Comparison of ENCODE assay signal across 18 cellular contexts in the genomic region with DNA sequence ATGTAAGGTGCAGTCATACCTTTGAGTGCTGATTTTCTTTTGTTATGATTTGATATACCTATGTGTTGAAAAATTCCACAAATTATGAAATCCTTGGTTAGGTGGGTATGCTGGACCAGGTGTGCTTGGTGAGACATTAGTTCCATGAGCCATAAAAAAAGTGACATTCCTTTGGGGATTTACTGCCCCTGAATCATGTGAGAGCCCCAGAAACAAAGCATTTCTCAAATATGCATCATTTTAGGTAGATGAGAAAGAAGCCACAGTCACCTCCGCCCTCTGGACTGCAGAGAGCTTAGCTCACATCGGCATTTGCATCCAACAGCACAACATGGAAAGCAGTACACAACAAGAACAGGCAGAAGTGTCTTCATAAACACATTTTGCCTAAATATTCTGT. TPM values are rescaled to one million over a fixed set of nuclear protein-coding genes. Genes with fewer than 3 reads are reported as not detected.
DNase-seq lines count a peak whose midpoint lies in the region; ATAC-seq and TF ChIP-seq lines count a peak whose summit lies in the region.
"Had no signal": no experiment of that assay in that cellular context is flagged by ENCODE, and none has a peak within 500 bp of the region (broad histone marks: within the 10 kb centered on the region; RNA-seq: fewer than 3 reads in every experiment).

No MANE protein-coding gene starts in this region.

- no peaks in the 10 kb centered on the region for H3K27me3 Mint-ChIP-seq in effector memory CD8-positive, alpha-beta T cell
- H3K27me3 Mint-ChIP-seq: activated CD4-positive, alpha-beta T cell treated with anti-CD3 and anti-CD28 coated beads, Interleukin-2, amount 10 ng/mL, durations not matched to agents 7 days and 5 days had no signal

- H3K4me1 Mint-ChIP-seq in effector memory CD8-positive, alpha-beta T cell (ENCODE audit: low read depth in 2 of 2), result peaks cover 29 to 37% of the 10 kb centered on the region in 2 donors

- H3K9me3 Mint-ChIP-seq in effector memory CD8-positive, alpha-beta T cell, result no peaks in the 10 kb centered on the region
- H3K9me3 Mint-ChIP-seq: activated CD4-positive, alpha-beta T cell treated with anti-CD3 and anti-CD28 coated beads, Interleukin-2, amount 10 ng/mL, durations not matched to agents 7 days and 5 days; nephron progenitor cell had no signal

- CTCF ChIA-PET in PC-9 (lab: Charles Lee), result interaction anchor here (0.6 to 1.2 kb wide), 3 partner anchors 10 to 113 kb away, joined by 3 to 6 read pairs (median 4); no protein-coding TSS in a partner anchor

- WGBS in smooth muscle cell (ENCODE audit: low lambda C conversion rate), result 72% methylated on average over 2 of the region's 2 CpGs

- H2AFZ ChIP-seq in PC-9 (no peak overlapping the region), smooth muscle cell (ENCODE audit: low read depth) (no peak overlapping the region)

- intact Hi-C loops in PC-9 (cut with micrococcal nuclease; ENCODE audit: unreplicated experiment), result loop anchor here (1.0 to 10.0 kb wide), 4 partner anchors 15 to 451 kb away; a partner anchor contains a TSS

- no peaks in the 10 kb centered on the region for H4K20me1 ChIP-seq in PC-9 (ENCODE audit: insufficient read depth)
- H4K20me1 ChIP-seq in smooth muscle cell (ENCODE audit: low read depth), result peaks cover 99% of the 10 kb centered on the region

- H3K4me1 ChIP-seq in PC-9 (replicated peaks; ENCODE audit: insufficient read depth), result peaks cover 81% of the 10 kb centered on the region
- H3K4me1 ChIP-seq in smooth muscle cell (ENCODE audit: low read depth), result no peaks in the 10 kb centered on the region

- peaks cover 4% of the 10 kb centered on the region for H3K36me3 Mint-ChIP-seq in effector memory CD8-positive, alpha-beta T cell (ENCODE audit: insufficient read depth)

- H3K4me3 Mint-ChIP-seq in effector memory CD8-positive, alpha-beta T cell, result no peak overlapping the region
- H3K4me3 Mint-ChIP-seq: activated CD4-positive, alpha-beta T cell treated with anti-CD3 and anti-CD28 coated beads, Interleukin-2, amount 10 ng/mL, durations not matched to agents 7 days and 5 days; nephron progenitor cell had no signal

- TF ChIP-seq CTCF in PC-9 (conservative IDR thresholded peaks at IDR 0.05) (no peak), smooth muscle cell (IDR thresholded peaks at IDR 0.05; ENCODE audit: borderline replicate concordance, insufficient read depth, poor library complexity, severe bottlenecking) (no peak)

- H3K9me2 ChIP-seq in PC-9 (ENCODE audit: insufficient read depth), result no peaks in the 10 kb centered on the region

- no peak overlapping the region for H3K9ac ChIP-seq in smooth muscle cell (ENCODE audit: low read depth)

- H3K4me2 ChIP-seq in PC-9, result peak overlapping the region; percentile 80
- no peak overlapping the region for H3K4me2 ChIP-seq in smooth muscle cell

- ATAC-seq in effector memory CD8-positive, alpha-beta T cell (replicated peaks), result no peak
- ATAC-seq in GM21526 (IDR thresholded peaks at IDR 0.05; ENCODE audit: low FRiP score, unreplicated experiment), result no peak
- ATAC-seq: K562 had no signal

- H3K27ac ChIP-seq in PC-9 (peak overlapping the region; percentile 96), smooth muscle cell (ENCODE audit: low read depth) (peak overlapping the region; percentile 89)
- H3K27ac ChIP-seq: cardiac muscle cell had no signal

- no peak overlapping the region for H3K4me3 ChIP-seq in PC-9
- no peak overlapping the region for H3K4me3 ChIP-seq in smooth muscle cell
- H3K4me3 ChIP-seq: cardiac muscle cell, K562, Peyer's patch, right atrium auricular region, uterus had no signal

- peaks cover 56% of the 10 kb centered on the region for H3K79me2 ChIP-seq in PC-9 (ENCODE audit: low read depth)
- H3K79me2 ChIP-seq in smooth muscle cell (ENCODE audit: low read depth), result peaks cover 11% of the 10 kb centered on the region

- BruUV-seq in PC-9 (replicated peaks; lab: Mats Ljungman, UMichigan), result no TSS peak

- peak overlapping the region; percentile 86 to 87 for H3K27ac Mint-ChIP-seq in effector memory CD8-positive, alpha-beta T cell
- H3K27ac Mint-ChIP-seq: activated CD4-positive, alpha-beta T cell treated with anti-CD3 and anti-CD28 coated beads, Interleukin-2, amount 10 ng/mL, durations not matched to agents 7 days and 5 days; nephron progenitor cell had no signal

- H3K9me3 ChIP-seq in PC-9 (ENCODE audit: insufficient read depth, low read depth) (no peaks in the 10 kb centered on the region), smooth muscle cell (replicated peaks; ENCODE audit: low read depth) (no peaks in the 10 kb centered on the region)
- H3K9me3 ChIP-seq: Peyer's patch, right atrium auricular region, uterus had no signal

- H3F3A ChIP-seq in PC-9 (ENCODE audit: insufficient read depth, low read depth), result peaks cover 68% of the 10 kb centered on the region
- H3F3A ChIP-seq in smooth muscle cell (ENCODE audit: low read depth), result peaks cover 25% of the 10 kb centered on the region

- H3K27me3 ChIP-seq in PC-9 (ENCODE audit: insufficient read depth, low read depth) (no peaks in the 10 kb centered on the region), smooth muscle cell (ENCODE audit: low read depth) (no peaks in the 10 kb centered on the region)
- H3K27me3 ChIP-seq: cardiac muscle cell, Peyer's patch, right atrium auricular region, uterus had no signal

- H3K36me3 ChIP-seq in PC-9 (ENCODE audit: low read depth) (peaks cover 5% of the 10 kb centered on the region; the same call in 1 of the 2 replicates), smooth muscle cell (ENCODE audit: low read depth) (no peaks in the 10 kb centered on the region)
- H3K36me3 ChIP-seq: cardiac muscle cell, Peyer's patch, right atrium auricular region, uterus had no signal

- POLR2A ChIA-PET in PC-9 (lab: Charles Lee; ENCODE audit: unreplicated experiment), result interaction anchor here (0.5 to 1.2 kb wide), 6 partner anchors 17 to 297 kb away, joined by 3 to 7 read pairs (median 4); no protein-coding TSS in a partner anchor

- DNase-seq in EL, result peak; percentile 51
- peak; percentile 65 to 99 for DNase-seq in PC-9
- DNase-seq in effector memory CD8-positive, alpha-beta T cell, result no peak
- DNase-seq in smooth muscle cell (lab: John Stamatoyannopoulos, UW; ENCODE audit: unreplicated experiment), result no peak
- DNase-seq in HuH-7 (ENCODE audit: low spot score), result no peak
- DNase-seq in activated CD4-positive, alpha-beta T cell treated with anti-CD3 and anti-CD28 coated beads for 4 hours, result no peak
- DNase-seq: activated CD4-positive, alpha-beta T cell treated with anti-CD3 and anti-CD28 coated beads, Interleukin-2, amount 10 ng/mL, durations not matched to agents 7 days and 5 days; activated gamma-delta T cell; NCI-H1436; NCI-H446; nephron progenitor cell; Peyer's patch; stimulated activated CD4-positive, alpha-beta T cell treated with anti-CD3 and anti-CD28 coated beads, Interleukin-2, amount 100 ng/mL, for 24 hours; uterus had no signal

RNA-seq across cellular contexts. Expression of a gene that starts 55.3 kb away (rescaled TPM):
- total RNA-seq in PC-9 (2021) (256 and 279 TPM in 2 replicates), smooth muscle cell (52.3 and 63.7 TPM in 2 replicates)
- 160 and 190 TPM in 2 replicates for polyA plus RNA-seq in smooth muscle cell

Comparison
In these comparisons a context has a peak if more than half of its experiments do, and no peak if none do; other contexts are left out.
1. DNase-seq: peak in EL (single experiment) and PC-9 (2 of 2); none in effector memory CD8-positive, alpha-beta T cell (0 of 3), smooth muscle cell (single experiment), HuH-7 (single experiment) and activated CD4-positive, alpha-beta T cell treated with anti-CD3 and anti-CD28 coated beads for 4 hours (0 of 2).